13 cellular contexts compared by ENCODE assay signal in the genomic region with DNA sequence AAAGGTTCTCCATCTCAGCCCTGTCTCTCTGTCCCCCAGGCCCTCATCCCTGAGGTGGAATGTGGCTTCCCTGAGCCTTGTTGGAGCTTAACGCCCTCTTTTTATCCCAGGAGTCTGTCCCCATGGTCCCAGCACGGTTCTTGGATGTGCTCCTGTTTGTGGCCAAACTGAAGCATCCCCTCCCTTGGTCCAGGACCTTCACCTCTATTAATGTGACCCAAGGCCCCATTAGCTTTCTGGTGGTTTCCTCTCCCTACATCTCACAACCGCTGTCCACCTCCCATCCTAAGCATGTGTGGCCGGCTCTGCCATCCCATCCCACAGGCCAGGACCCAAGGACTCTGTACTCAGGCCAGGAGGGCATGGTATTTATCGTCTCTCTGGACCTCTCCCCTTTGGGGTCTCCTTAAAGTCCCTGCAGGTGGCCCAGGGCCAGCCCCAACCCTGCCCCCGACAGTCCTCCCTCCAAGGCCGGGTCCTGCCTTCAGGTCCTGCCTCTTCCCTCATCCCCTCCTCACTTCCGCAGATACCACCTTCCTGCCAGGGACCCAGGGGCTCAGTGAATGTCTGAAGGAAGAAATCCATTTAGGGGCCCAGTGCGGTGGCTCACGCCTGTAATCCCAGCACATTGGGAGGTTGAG. TPM values are rescaled to one million over a fixed set of nuclear protein-coding genes. Genes with fewer than 3 reads are reported as not detected.
DNase-seq lines count a peak whose midpoint lies in the region; ATAC-seq, FAIRE-seq and TF ChIP-seq lines count a peak whose summit lies in the region.
"Had no signal": no experiment of that assay in that cellular context is flagged by ENCODE, and none has a peak within 500 bp of the region (broad histone marks: within the 10 kb centered on the region; RNA-seq: fewer than 3 reads in every experiment).

No MANE protein-coding gene starts in this region.

- WGBS in smooth muscle cell (ENCODE audit: low lambda C conversion rate), result 97% methylated on average over 10 of the region's 10 CpGs

- peaks cover 19% of the 10 kb centered on the region for H3K4me1 Mint-ChIP-seq in HFFc6 (ENCODE audit: low read depth)

- peak overlapping the region; percentile 68; the same call in 1 of the 2 replicates for H3K27ac Mint-ChIP-seq in HFFc6
- H3K27ac Mint-ChIP-seq: CD14-positive monocyte; CD8-positive, alpha-beta T cell had no signal

- TF ChIP-seq CTCF in HFFc6 (IDR thresholded peaks at IDR 0.05) (no peak), bronchial epithelial cell (IDR thresholded peaks at IDR 0.05; ENCODE audit: insufficient read depth, low read length, severe bottlenecking) (no peak), smooth muscle cell (IDR thresholded peaks at IDR 0.05; ENCODE audit: borderline replicate concordance, insufficient read depth, poor library complexity, severe bottlenecking) (no peak)

- H3K4me3 Mint-ChIP-seq in HFFc6, result no peak overlapping the region
- H3K4me3 Mint-ChIP-seq: CD14-positive monocyte; CD8-positive, alpha-beta T cell had no signal

- ATAC-seq in HG03108 (IDR thresholded peaks at IDR 0.05; ENCODE audit: unreplicated experiment), result no peak

- H3K9me3 ChIP-seq in BLaER1, result no peaks in the 10 kb centered on the region
- no peaks in the 10 kb centered on the region for H3K9me3 ChIP-seq in smooth muscle cell (replicated peaks; ENCODE audit: low read depth)
- H3K9me3 ChIP-seq: BE2C had no signal

- DNase-seq in HFFc6, result no peak
- no peak for DNase-seq in bronchial epithelial cell (ENCODE audit: low read depth)
- DNase-seq in smooth muscle cell (lab: John Stamatoyannopoulos, UW; ENCODE audit: unreplicated experiment), result no peak
- no peak for DNase-seq in activated T-cell treated with anti-CD3 and anti-CD28 coated beads, Interleukin-2, amount 50 U/mL, for 48 hours
- no peak for DNase-seq in HPDE6-E6E7 (ENCODE audit: extremely low spot score)
- DNase-seq: BE2C; CD8-positive, alpha-beta T cell had no signal

- no peak overlapping the region for H3K9ac ChIP-seq in BLaER1
- H3K9ac ChIP-seq in smooth muscle cell (ENCODE audit: low read depth), result no peak overlapping the region

- no peaks in the 10 kb centered on the region for H3K79me2 ChIP-seq in smooth muscle cell (ENCODE audit: low read depth)

- H3K27ac ChIP-seq in BLaER1 (0 out of 2 replicates have a peak overlapping the region, but pooled peaks have one; percentile 4), smooth muscle cell (ENCODE audit: low read depth) (peak overlapping the region; percentile 50)

- H3K4me1 ChIP-seq in BLaER1 (peaks cover 10% of the 10 kb centered on the region), smooth muscle cell (ENCODE audit: low read depth) (peaks cover 2% of the 10 kb centered on the region)
- H3K4me1 ChIP-seq: BE2C had no signal

- peaks cover 4% of the 10 kb centered on the region for H3K27me3 Mint-ChIP-seq in HFFc6 (ENCODE audit: insufficient read depth)

- FAIRE-seq in bronchial epithelial cell (lab: Jason Lieb, UNC), result peak; percentile 66
- FAIRE-seq: A204.1, H54 had no signal

- no peak overlapping the region for H3K4me2 ChIP-seq in BLaER1
- H3K4me2 ChIP-seq in smooth muscle cell, result no peak overlapping the region

- H3K36me3 ChIP-seq in BLaER1 (peaks cover 20% of the 10 kb centered on the region; the same call in 1 of the 2 replicates), bronchial epithelial cell (ENCODE audit: control insufficient read depth, insufficient read depth, low read length) (no peaks in the 10 kb centered on the region), smooth muscle cell (ENCODE audit: low read depth) (no peaks in the 10 kb centered on the region)
- H3K36me3 ChIP-seq: BE2C had no signal

- H4K20me1 ChIP-seq in BLaER1 (peaks cover 40% of the 10 kb centered on the region; the same call in 1 of the 2 replicates), smooth muscle cell (ENCODE audit: low read depth) (no peaks in the 10 kb centered on the region)

- no peak overlapping the region for H2AFZ ChIP-seq in smooth muscle cell (ENCODE audit: low read depth)

- no peaks in the 10 kb centered on the region for H3K9me3 Mint-ChIP-seq in HFFc6
- H3K9me3 Mint-ChIP-seq: CD14-positive monocyte; CD8-positive, alpha-beta T cell; IgD-negative memory B cell had no signal

- no peaks in the 10 kb centered on the region for H3F3A ChIP-seq in smooth muscle cell (ENCODE audit: low read depth)

- H3K4me3 ChIP-seq in BLaER1 (no peak overlapping the region), bronchial epithelial cell (ENCODE audit: low read depth, low read length) (no peak overlapping the region), smooth muscle cell (no peak overlapping the region)

- no peaks in the 10 kb centered on the region for H3K36me3 Mint-ChIP-seq in HFFc6 (ENCODE audit: low read depth)
- H3K36me3 Mint-ChIP-seq: CD8-positive, alpha-beta T cell had no signal

- H3K27me3 ChIP-seq in BLaER1 (no peaks in the 10 kb centered on the region), bronchial epithelial cell (ENCODE audit: control insufficient read depth, insufficient read depth, low read length) (no peaks in the 10 kb centered on the region), smooth muscle cell (ENCODE audit: low read depth) (no peaks in the 10 kb centered on the region)
- H3K27me3 ChIP-seq: BE2C had no signal

RNA-seq across cellular contexts. Expression of gene SH2B2, which starts 15.4 kb away (rescaled TPM):
- total RNA-seq in HFFc6 (2021; fragmentation: NEBNext Ultra II Directional; extraction: Animal tissue kit (Norgen Biotek cat#: 25700)), result 1 to 10 TPM; 1.2 to 3.2 (median 1.6) TPM
- 1.5 and 1.8 TPM in 2 replicates for total RNA-seq in bronchial epithelial cell
- 6.3 and 8.2 TPM in 2 replicates for total RNA-seq in smooth muscle cell
- polyA plus RNA-seq in smooth muscle cell, result 12.4 and 14.6 TPM in 2 replicates
